17 cellular contexts compared by ENCODE assay signal in genomic region chr1:205073511-205073910, GRCh38. TPM values are rescaled to one million over a fixed set of nuclear protein-coding genes. Genes with fewer than 3 reads are reported as not detected.
A peak's percentile ranks its signal among the peaks of the same experiment; 100 is the strongest.
DNase-seq lines count a peak whose midpoint lies in the region; ATAC-seq and TF ChIP-seq lines count a peak whose summit lies in the region.
"Had no signal": no experiment of that assay in that cellular context is flagged by ENCODE, and none has a peak within 500 bp of the region (broad histone marks: within the 10 kb centered on the region; RNA-seq: fewer than 3 reads in every experiment).

No MANE protein-coding gene starts in this region.

- TF ChIP-seq POLR2A in lower leg skin (IDR thresholded peaks at IDR 0.05): no peak

- intact Hi-C loops in lower leg skin (cut with DNase I; ENCODE audit: low total_unique reads): no loop called here

- DNase-seq in AG08396 (ENCODE audit: low spot score) (peak; percentile 7), MG63 (peak; percentile 80), epithelial cell of prostate (ENCODE audit: low read depth, low spot score) (peak; percentile 18), lower leg skin (ENCODE audit: low spot score in 2 of 2) (peak; percentile 68 to 86), coronary artery (ENCODE audit: low spot score) (no peak), NCI-H2107 treated with DMSO at 0.1 percent for 48 hours (lab: John Stamatoyannopoulos, UW; ENCODE audit: unreplicated experiment) (no peak), NOMO-1 treated with dmso at 0.1 percent for 144 hours (lab: John Stamatoyannopoulos, UW; ENCODE audit: unreplicated experiment) (no peak)
- DNase-seq: CD4-positive, alpha-beta T cell; GF-D8; IMR-90; NCI-H1048 had no signal

- no peaks in the 10 kb centered on the region for H3K27me3 ChIP-seq in MG63

- ATAC-seq in GM21529 (IDR thresholded peaks at IDR 0.05; ENCODE audit: unreplicated experiment): no peak
- ATAC-seq: HCT116 had no signal

- H3K27ac ChIP-seq in epithelial cell of prostate (peak overlapping the region; percentile 64), coronary artery (no peak overlapping the region)

- H3K4me3 ChIP-seq in MG63 (no peak overlapping the region), lower leg skin (ENCODE audit: low read depth, poor library complexity, severe bottlenecking) (no peak overlapping the region), coronary artery (no peak overlapping the region)

- TF ChIP-seq CTCF in lower leg skin (IDR thresholded peaks at IDR 0.05): no peak
- no peak for TF ChIP-seq CTCF in coronary artery (IDR thresholded peaks at IDR 0.05)

- H3K36me3 ChIP-seq in MG63: no peaks in the 10 kb centered on the region

- no peaks in the 10 kb centered on the region for H3K9me3 ChIP-seq in MG63

- WGBS in lower leg skin, 2 donors: 62 to 71% methylated on average over 11 to 12 of the region's 12 CpGs

RNA-seq across cellular contexts. Expression of gene TMEM81, which starts 10.7 kb away (rescaled TPM):
- 1.6 and 5.1 TPM in 2 replicates for total RNA-seq in MG63 (2014; rRNA removed; shearing (Covaris generic); ENCODE audit: low replicate concordance)
- 1 to 10 TPM; 2.3 to 2.8 (median 2.6) TPM for total RNA-seq in lower leg skin

RNA-seq across cellular contexts. Expression of gene CNTN2, which starts 30.5 kb away (rescaled TPM):
- total RNA-seq in MG63 (2014; rRNA removed; shearing (Covaris generic); ENCODE audit: low replicate concordance): not detected in 2 replicates
- 10 to 100 TPM in 1 of 4 donors, 1 to 10 TPM in 3; 2.7 to 18.3 (median 6.0) TPM for total RNA-seq in lower leg skin
- total RNA-seq: A673; B cell; CD4-positive, alpha-beta T cell; IMR-90; NCI-H460; OCI-LY7 had no signal

RNA-seq across cellular contexts. Expression of gene RBBP5, which starts 48.3 kb away (rescaled TPM):
- total RNA-seq in MG63 (2014; rRNA removed; shearing (Covaris generic); ENCODE audit: low replicate concordance): 16.9 and 20.5 TPM in 2 replicates
- total RNA-seq in lower leg skin: 10 to 100 TPM; 16.2 to 35.8 (median 17.3) TPM

Comparison
In these comparisons a context has a peak if more than half of its experiments do, and no peak if none do; other contexts are left out.
1. DNase-seq: peak in AG08396 (single experiment), MG63 (single experiment), epithelial cell of prostate (single experiment) and lower leg skin (2 of 2); none in coronary artery (single experiment), NCI-H2107 treated with DMSO at 0.1 percent for 48 hours (single experiment) and NOMO-1 treated with dmso at 0.1 percent for 144 hours (single experiment).